Comparison of ENCODE assay signal across 20 cellular contexts in the genomic region with DNA sequence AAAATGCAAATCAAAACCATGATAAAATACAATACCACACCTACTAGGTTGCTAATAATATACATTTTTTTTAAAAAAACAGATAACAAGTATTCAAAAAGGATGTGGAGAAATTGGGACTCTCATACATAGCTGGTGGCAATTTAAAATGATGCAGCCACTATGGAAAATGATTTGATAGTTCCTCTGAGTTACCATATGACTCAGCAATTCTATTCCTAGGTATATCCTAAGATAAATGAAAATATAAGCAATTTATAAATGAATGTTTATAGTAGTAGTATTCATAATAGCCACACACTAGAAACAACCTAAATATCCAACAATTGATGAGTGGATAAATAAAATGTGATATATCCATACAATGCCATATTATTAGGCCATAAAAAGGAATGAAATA.
"Had no signal": no experiment of that assay in that cellular context is flagged by ENCODE, and none has a peak within 500 bp of the region (broad histone marks: within the 10 kb centered on the region; RNA-seq: fewer than 3 reads in every experiment).

No MANE protein-coding gene starts in this region.

- H3K27ac ChIP-seq: coronary artery, dorsolateral prefrontal cortex, esophagus muscularis mucosa, foreskin keratinocyte, gastroesophageal sphincter, heart left ventricle, hepatocyte, left lung, lower lobe of right lung had no signal

- H3K4me2 ChIP-seq: hepatocyte had no signal

- H2AFZ ChIP-seq: hepatocyte had no signal

- H3K27me3 ChIP-seq: dorsolateral prefrontal cortex, esophagus muscularis mucosa, foreskin keratinocyte, gastroesophageal sphincter, heart left ventricle, hepatocyte, left lung had no signal

- H3K79me2 ChIP-seq: hepatocyte had no signal

- DNase-seq: dermis blood vessel endothelial cell; dorsolateral prefrontal cortex; effector CD4-positive, alpha-beta T cell; effector memory CD4-positive, alpha-beta T cell; foreskin keratinocyte; heart left ventricle; left cardiac atrium; left lung; left ventricle myocardium superior; lower lobe of right lung; mesenchymal stem cell; mucosa of descending colon; naive B cell had no signal

- ATAC-seq: foreskin keratinocyte, gastroesophageal sphincter, heart left ventricle, left cardiac atrium, left lung, left ventricle myocardium superior, lower lobe of right lung, mucosa of descending colon had no signal

- H3K9me3 ChIP-seq: esophagus muscularis mucosa, gastroesophageal sphincter had no signal

- H3K4me3 ChIP-seq: coronary artery, dorsolateral prefrontal cortex, esophagus muscularis mucosa, gastroesophageal sphincter, heart left ventricle, hepatocyte, left lung, lower lobe of right lung, mucosa of descending colon had no signal

- H3K4me1 ChIP-seq: foreskin keratinocyte, gastroesophageal sphincter, heart left ventricle, left lung, lower lobe of right lung had no signal

- H3K36me3 ChIP-seq: esophagus muscularis mucosa, gastroesophageal sphincter, heart left ventricle, left lung, lower lobe of right lung had no signal

- FAIRE-seq: endothelial cell of umbilical vein, frontal cortex, islet of Langerhans had no signal
